13 cellular contexts compared by ENCODE assay signal in the genomic region with DNA sequence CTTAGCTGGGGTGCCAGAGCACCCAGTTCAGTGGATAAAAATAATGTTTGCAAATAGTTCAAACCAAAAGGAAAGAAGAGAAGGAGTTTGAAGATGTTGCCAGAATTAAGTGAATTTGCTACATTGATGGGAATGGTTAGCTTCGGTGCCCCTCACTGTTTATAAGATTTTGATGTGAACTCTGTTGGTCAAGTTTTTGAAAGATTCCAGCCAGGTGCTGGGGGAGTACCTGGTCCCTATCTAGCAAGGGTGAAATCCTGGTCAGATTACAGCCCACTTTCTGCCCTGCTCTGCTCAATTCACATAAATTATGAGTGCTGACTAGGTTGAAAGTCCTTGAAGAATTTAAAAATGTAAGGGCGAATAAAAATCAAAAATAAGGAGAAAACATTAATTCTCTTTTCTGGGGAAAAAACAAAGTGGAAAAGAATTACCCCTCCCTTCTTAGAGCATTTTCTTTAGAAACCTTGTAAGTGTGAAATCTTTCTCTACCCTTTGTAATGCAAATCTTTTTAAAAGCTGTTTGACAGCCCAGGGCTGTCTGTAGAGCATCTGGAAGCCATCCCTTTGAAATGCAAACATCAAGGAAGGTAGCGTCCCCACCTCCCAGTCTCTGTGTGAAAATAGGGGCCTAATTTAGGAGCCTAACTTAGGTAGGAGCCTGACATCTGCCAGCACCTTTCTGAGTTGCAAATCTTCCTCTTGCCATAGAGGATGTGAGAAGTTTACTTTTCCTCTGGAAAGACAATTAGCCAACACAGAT. TPM values are rescaled to one million over a fixed set of nuclear protein-coding genes. Genes with fewer than 3 reads are reported as not detected.
DNase-seq lines count a peak whose midpoint lies in the region; ATAC-seq and TF ChIP-seq lines count a peak whose summit lies in the region.
"Had no signal": no experiment of that assay in that cellular context is flagged by ENCODE, and none has a peak within 500 bp of the region (broad histone marks: within the 10 kb centered on the region; RNA-seq: fewer than 3 reads in every experiment).

No MANE protein-coding gene starts in this region.

- no peaks in the 10 kb centered on the region for H3K27me3 ChIP-seq in CD4-positive, alpha-beta T cell (ENCODE audit: control insufficient read depth, insufficient read depth, low read length)
- no peaks in the 10 kb centered on the region for H3K27me3 ChIP-seq in CD8-positive, alpha-beta memory T cell (ENCODE audit: insufficient read depth, low read length, poor library complexity, severe bottlenecking)

- no peak for TF ChIP-seq CTCF in CD4-positive, alpha-beta T cell (IDR thresholded peaks at IDR 0.05)
- TF ChIP-seq CTCF in endothelial cell (IDR thresholded peaks at IDR 0.05; ENCODE audit: unreplicated experiment) (no peak), RWPE1 (conservative IDR thresholded peaks at IDR 0.05; ENCODE audit: low read depth) (no peak)

- H3K27ac ChIP-seq in CD4-positive, alpha-beta T cell (ENCODE audit: low read depth, low read length), result peak overlapping the region; percentile 87
- H3K27ac ChIP-seq in CD8-positive, alpha-beta memory T cell (ENCODE audit: low read depth, low read length), result no peak overlapping the region
- H3K27ac ChIP-seq in RWPE1, result no peak overlapping the region

- H3K36me3 ChIP-seq in CD8-positive, alpha-beta memory T cell (ENCODE audit: insufficient read depth, low read length), result peaks cover 29% of the 10 kb centered on the region

- H3K4me1 ChIP-seq in CD8-positive, alpha-beta memory T cell (ENCODE audit: insufficient read depth, low read length), result peaks cover 67% of the 10 kb centered on the region

- peaks cover 71% of the 10 kb centered on the region for H3K4me1 Mint-ChIP-seq in CD4-positive, alpha-beta T cell (ENCODE audit: low read depth)
- peaks cover 61 to 73% (median 68%) of the 10 kb centered on the region in 3 donors for H3K4me1 Mint-ChIP-seq in CD8-positive, alpha-beta memory T cell
- H3K4me1 Mint-ChIP-seq in activated CD4-positive, alpha-beta memory T cell treated with anti-CD3 and anti-CD28 coated beads for 36 hours (ENCODE audit: low read depth), result peaks cover 69% of the 10 kb centered on the region
- peaks cover 54% of the 10 kb centered on the region for H3K4me1 Mint-ChIP-seq in endothelial cell (ENCODE audit: unreplicated experiment)

- no peak for ATAC-seq in CD4-positive, alpha-beta T cell (ENCODE audit: poor library complexity)
- ATAC-seq in GM21723 (IDR thresholded peaks at IDR 0.05; ENCODE audit: unreplicated experiment), result no peak
- ATAC-seq: lower lobe of right lung had no signal

- H3K9me3 Mint-ChIP-seq in CD4-positive, alpha-beta T cell, result no peaks in the 10 kb centered on the region
- peaks cover 0 to 3% (median 0%) of the 10 kb centered on the region in 5 donors for H3K9me3 Mint-ChIP-seq in CD8-positive, alpha-beta memory T cell
- H3K9me3 Mint-ChIP-seq in activated CD4-positive, alpha-beta memory T cell treated with anti-CD3 and anti-CD28 coated beads for 36 hours, result no peaks in the 10 kb centered on the region
- H3K9me3 Mint-ChIP-seq in endothelial cell (ENCODE audit: unreplicated experiment), result no peaks in the 10 kb centered on the region

- H3K4me3 ChIP-seq in CD8-positive, alpha-beta memory T cell (ENCODE audit: low read length), result peak overlapping the region; percentile 97
- H3K4me3 ChIP-seq: skin epidermis had no signal

- peak overlapping the region; percentile 96 for H3K4me3 Mint-ChIP-seq in CD4-positive, alpha-beta T cell
- peak overlapping the region; percentile 91 to 100 (median 97) for H3K4me3 Mint-ChIP-seq in CD8-positive, alpha-beta memory T cell
- H3K4me3 Mint-ChIP-seq in activated CD4-positive, alpha-beta memory T cell treated with anti-CD3 and anti-CD28 coated beads for 36 hours, result peak overlapping the region; percentile 87
- no peak overlapping the region for H3K4me3 Mint-ChIP-seq in endothelial cell (ENCODE audit: unreplicated experiment)

- CTCF ChIA-PET in CD4-positive, alpha-beta T cell (lab: Charles Lee), result interaction anchor here (1.0 to 1.4 kb wide), 3 partner anchors 18 to 287 kb away, joined by 3 to 5 read pairs (median 5); no protein-coding TSS in a partner anchor
- CTCF ChIA-PET in CD8-positive, alpha-beta memory T cell (lab: Charles Lee), result interaction anchor here (3.4 kb wide), 1 partner anchor 287 kb away, joined by 12 read pairs; no protein-coding TSS in a partner anchor
- CTCF ChIA-PET in activated CD4-positive, alpha-beta memory T cell treated with anti-CD3 and anti-CD28 coated beads for 36 hours (lab: Charles Lee), result interaction anchor here (1.0 to 1.4 kb wide), 4 partner anchors 15 to 284 kb away, joined by 3 to 6 read pairs (median 4); a partner anchor contains a TSS
- CTCF ChIA-PET in RWPE1 (lab: Yijun Ruan, JAX), result no interaction called here

- DNase-seq in CD4-positive, alpha-beta T cell, result no peak
- DNase-seq in CD8-positive, alpha-beta memory T cell, result no peak
- DNase-seq in activated CD4-positive, alpha-beta memory T cell treated with anti-CD3 and anti-CD28 coated beads for 36 hours, result no peak
- DNase-seq in iPS-NIHi7 (ENCODE audit: extremely low spot score) (peak; percentile 70), endothelial cell (ENCODE audit: low spot score) (no peak), RWPE1 (ENCODE audit: low spot score) (no peak), OCI-M2 (lab: John Stamatoyannopoulos, UW; ENCODE audit: unreplicated experiment) (no peak)
- DNase-seq: lower lobe of right lung, nucleus accumbens, SK-N-SH had no signal

- H3K9me3 ChIP-seq in CD4-positive, alpha-beta T cell (ENCODE audit: control insufficient read depth, low read length), result no peaks in the 10 kb centered on the region
- no peaks in the 10 kb centered on the region for H3K9me3 ChIP-seq in CD8-positive, alpha-beta memory T cell (ENCODE audit: low read length)
- H3K9me3 ChIP-seq: lower lobe of right lung, SK-N-SH had no signal

- H3K27me3 Mint-ChIP-seq in CD4-positive, alpha-beta T cell, result no peaks in the 10 kb centered on the region
- H3K27me3 Mint-ChIP-seq in CD8-positive, alpha-beta memory T cell, result no peaks in the 10 kb centered on the region
- H3K27me3 Mint-ChIP-seq in activated CD4-positive, alpha-beta memory T cell treated with anti-CD3 and anti-CD28 coated beads for 36 hours, result no peaks in the 10 kb centered on the region
- H3K27me3 Mint-ChIP-seq in endothelial cell (ENCODE audit: unreplicated experiment), result peaks cover 3% of the 10 kb centered on the region

- POLR2A ChIA-PET in CD4-positive, alpha-beta T cell (lab: Charles Lee), result interaction anchor here (0.9 to 4.6 kb wide), 6 partner anchors 12 to 220 kb away, joined by 3 to 30 read pairs (median 6); a partner anchor contains a TSS
- POLR2A ChIA-PET in CD8-positive, alpha-beta memory T cell (lab: Charles Lee), result interaction anchor here (1.6 kb wide), 1 partner anchor 10 kb away, joined by 5 read pairs; no protein-coding TSS in a partner anchor
- POLR2A ChIA-PET in activated CD4-positive, alpha-beta memory T cell treated with anti-CD3 and anti-CD28 coated beads for 36 hours (lab: Charles Lee), result interaction anchor here (1.0 to 3.9 kb wide), 6 partner anchors 19 to 221 kb away, joined by 3 to 45 read pairs (median 4); a partner anchor contains a TSS
- POLR2A ChIA-PET in RWPE1 (lab: Yijun Ruan, JAX; ENCODE audit: low non-redundant PET), result no interaction called here

- peaks cover 41% of the 10 kb centered on the region for H3K36me3 Mint-ChIP-seq in CD4-positive, alpha-beta T cell (ENCODE audit: low read depth)
- peaks cover 23 to 39% (median 32%) of the 10 kb centered on the region in 3 donors for H3K36me3 Mint-ChIP-seq in CD8-positive, alpha-beta memory T cell
- peaks cover 30% of the 10 kb centered on the region for H3K36me3 Mint-ChIP-seq in activated CD4-positive, alpha-beta memory T cell treated with anti-CD3 and anti-CD28 coated beads for 36 hours
- H3K36me3 Mint-ChIP-seq in endothelial cell (ENCODE audit: low read depth, unreplicated experiment), result peaks cover 34% of the 10 kb centered on the region

- H3K27ac Mint-ChIP-seq in CD4-positive, alpha-beta T cell, result peak overlapping the region; percentile 87
- H3K27ac Mint-ChIP-seq in CD8-positive, alpha-beta memory T cell, result peak overlapping the region; percentile 73 to 99 (median 96)
- H3K27ac Mint-ChIP-seq in activated CD4-positive, alpha-beta memory T cell treated with anti-CD3 and anti-CD28 coated beads for 36 hours, result peak overlapping the region; percentile 97
- H3K27ac Mint-ChIP-seq in endothelial cell (ENCODE audit: unreplicated experiment), result no peak overlapping the region

- intact Hi-C loops in CD4-positive, alpha-beta T cell (cut with DNase I, micrococcal nuclease), result loop anchor here (2.0 to 5.0 kb wide), 8 partner anchors 19 to 218 kb away; a partner anchor contains a TSS
- intact Hi-C loops in activated CD4-positive, alpha-beta memory T cell treated with anti-CD3 and anti-CD28 coated beads for 36 hours (cut with micrococcal nuclease), result loop anchor here (2.0 kb wide), 2 partner anchors 51 to 169 kb away; a partner anchor contains a TSS

RNA-seq across cellular contexts. Expression of a gene that starts 1.4 kb away (rescaled TPM):
- total RNA-seq in CD4-positive, alpha-beta T cell, result 10 to 100 TPM; 31.3 to 35.2 TPM
- total RNA-seq in CD8-positive, alpha-beta memory T cell, result 10 to 100 TPM; 63.9 to 70.4 TPM
- polyA plus RNA-seq in CD8-positive, alpha-beta memory T cell, result 475 TPM
- 10 to 100 TPM; 45.9 to 48.3 TPM for total RNA-seq in activated CD4-positive, alpha-beta memory T cell treated with anti-CD3 and anti-CD28 coated beads for 36 hours
- total RNA-seq in endothelial cell (ENCODE audit: unreplicated experiment), result 220 TPM
- total RNA-seq: LHCN-M2 had no signal
- polyA plus RNA-seq: SK-N-SH had no signal

RNA-seq across cellular contexts. Expression of a gene that starts 19.4 kb away (rescaled TPM):
- total RNA-seq in CD4-positive, alpha-beta T cell, result 1 to 10 TPM; 8.0 to 8.1 TPM
- 10 to 100 TPM in 1 of 2 experiments, 1 to 10 TPM in 1; 9.8 to 10.0 TPM for total RNA-seq in CD8-positive, alpha-beta memory T cell
- 86.1 TPM for polyA plus RNA-seq in CD8-positive, alpha-beta memory T cell
- total RNA-seq in activated CD4-positive, alpha-beta memory T cell treated with anti-CD3 and anti-CD28 coated beads for 36 hours, result 1 to 10 TPM; 6.0 to 6.2 TPM
- 3.6 TPM for total RNA-seq in endothelial cell (ENCODE audit: unreplicated experiment)
- total RNA-seq: LHCN-M2 had no signal
- polyA plus RNA-seq: SK-N-SH had no signal

RNA-seq across cellular contexts. Expression of a gene that starts 50.3 kb away (rescaled TPM):
- total RNA-seq in CD4-positive, alpha-beta T cell, result 10 to 100 TPM; 64.1 to 65.1 TPM
- total RNA-seq in CD8-positive, alpha-beta memory T cell, result 10 to 100 TPM; 40.4 to 42.9 TPM
- polyA plus RNA-seq in CD8-positive, alpha-beta memory T cell, result 88.0 TPM
- 10 to 100 TPM; 38.8 to 44.1 TPM for total RNA-seq in activated CD4-positive, alpha-beta memory T cell treated with anti-CD3 and anti-CD28 coated beads for 36 hours
- 1.9 TPM for total RNA-seq in endothelial cell (ENCODE audit: unreplicated experiment)

Comparison
In these comparisons a context has a peak if more than half of its experiments do, and no peak if none do; other contexts are left out.
1. RNA of a gene that starts 50.3 kb away (total RNA-seq): 64.1 to 65.1 TPM in CD4-positive, alpha-beta T cell, 38.8 to 44.1 TPM in activated CD4-positive, alpha-beta memory T cell treated with anti-CD3 and anti-CD28 coated beads for 36 hours and 40.4 to 42.9 TPM in CD8-positive, alpha-beta memory T cell; 1.9 TPM in endothelial cell (single experiment); every median in the first group is over 10 times any median in the second.